11 cellular contexts compared by ENCODE assay signal in genomic region chr1:54180666-54181360, GRCh38. TPM values are rescaled to one million over a fixed set of nuclear protein-coding genes. Genes with fewer than 3 reads are reported as not detected.
A peak's percentile ranks its signal among the peaks of the same experiment; 100 is the strongest.
DNase-seq lines count a peak whose midpoint lies in the region; TF ChIP-seq lines count a peak whose summit lies in the region.
"Had no signal": no experiment of that assay in that cellular context is flagged by ENCODE, and none has a peak within 500 bp of the region (broad histone marks: within the 10 kb centered on the region; RNA-seq: fewer than 3 reads in every experiment).

No MANE protein-coding gene starts in this region.

- WGBS in endodermal cell (ENCODE audit: insufficient coverage in 1 of 2, insufficient read length in 1 of 2), 2 experiments = 66 to 89% methylated on average over 2 to 4 of the region's 5 CpGs

- peaks cover 1% of the 10 kb centered on the region for H3K4me1 Mint-ChIP-seq in T-helper 2 cell treated with Interferon-gamma antibody and Interleukin-4, amounts not matched to agents 5 μg/mL and 100 μg/mL, for 36 hours (ENCODE audit: low read depth)
- peaks cover 5% of the 10 kb centered on the region for H3K4me1 Mint-ChIP-seq in endodermal cell

- peaks cover 2% of the 10 kb centered on the region for H3K4me1 ChIP-seq in endodermal cell (ENCODE audit: control insufficient read depth, insufficient read depth, low read length)

- no peak for TF ChIP-seq CTCF in endodermal cell (conservative IDR thresholded peaks at IDR 0.05)

- H3K27me3 Mint-ChIP-seq in T-helper 2 cell treated with Interferon-gamma antibody and Interleukin-4, amounts not matched to agents 5 μg/mL and 100 μg/mL, for 36 hours (ENCODE audit: low read depth) = no peaks in the 10 kb centered on the region
- H3K27me3 Mint-ChIP-seq in endodermal cell (ENCODE audit: insufficient read depth) = no peaks in the 10 kb centered on the region

- H3K27ac Mint-ChIP-seq in T-helper 2 cell treated with Interferon-gamma antibody and Interleukin-4, amounts not matched to agents 5 μg/mL and 100 μg/mL, for 36 hours = peak overlapping the region; percentile 26
- H3K27ac Mint-ChIP-seq in endodermal cell = no peak overlapping the region

- H3K27ac ChIP-seq in endodermal cell (ENCODE audit: low read depth, low read length) = peak overlapping the region; percentile 67
- H3K27ac ChIP-seq: GM23248, RWPE1 had no signal

- H3K9me3 ChIP-seq in endodermal cell (ENCODE audit: control insufficient read depth, low read length) = no peaks in the 10 kb centered on the region

- no peak overlapping the region for H3K4me3 ChIP-seq in endodermal cell (ENCODE audit: low read length)
- H3K4me3 ChIP-seq: GM23248 had no signal

- H3K9ac ChIP-seq in endodermal cell (ENCODE audit: extremely low read depth, low read length, poor library complexity, severe bottlenecking) = no peak overlapping the region
- H3K9ac ChIP-seq: GM23248 had no signal

- no peaks in the 10 kb centered on the region for H3K36me3 ChIP-seq in endodermal cell (ENCODE audit: control insufficient read depth, insufficient read depth, low read length)

- no peak overlapping the region for H3K4me3 Mint-ChIP-seq in T-helper 2 cell treated with Interferon-gamma antibody and Interleukin-4, amounts not matched to agents 5 μg/mL and 100 μg/mL, for 36 hours
- no peak overlapping the region for H3K4me3 Mint-ChIP-seq in endodermal cell

- no peak for DNase-seq in T-helper 2 cell treated with Interferon-gamma antibody and Interleukin-4, amounts not matched to agents 5 μg/mL and 100 μg/mL, for 36 hours (ENCODE audit: low spot score)
- DNase-seq in T-helper 2 cell (no peak), NCI-H82 (lab: John Stamatoyannopoulos, UW) (peak; percentile 98), endodermal cell (no peak), NCI-H1105 (lab: John Stamatoyannopoulos, UW) (no peak), kidney tubule cell (ENCODE audit: low spot score) (no peak)
- no peak for DNase-seq in activated T-cell treated with anti-CD3 and anti-CD28 coated beads, Interleukin-2, amount 50 U/mL, for 1 hour
- DNase-seq: DMS153 had no signal

- peaks cover 5% of the 10 kb centered on the region for H3K36me3 Mint-ChIP-seq in T-helper 2 cell treated with Interferon-gamma antibody and Interleukin-4, amounts not matched to agents 5 μg/mL and 100 μg/mL, for 36 hours (ENCODE audit: low read depth)
- H3K36me3 Mint-ChIP-seq in endodermal cell (ENCODE audit: low read depth) = peaks cover 7% of the 10 kb centered on the region

- no peaks in the 10 kb centered on the region for H3K27me3 ChIP-seq in endodermal cell (ENCODE audit: control insufficient read depth, insufficient read depth, low read length, poor library complexity, severe bottlenecking)

- no peaks in the 10 kb centered on the region for H3K9me3 Mint-ChIP-seq in T-helper 2 cell treated with Interferon-gamma antibody and Interleukin-4, amounts not matched to agents 5 μg/mL and 100 μg/mL, for 36 hours
- H3K9me3 Mint-ChIP-seq in endodermal cell = peaks cover under 1% of the 10 kb centered on the region

RNA-seq across cellular contexts. Expression of gene CYB5RL, which starts 19.0 kb away (rescaled TPM):
- total RNA-seq in endodermal cell = 10 to 100 TPM in 1 of 2 donors, 1 to 10 TPM in 1; 8.2 to 11.0 TPM
- polyA plus RNA-seq in endodermal cell (2013, experiment 1 of 2) = 13.3 TPM
- 12.0 TPM for polyA plus RNA-seq in endodermal cell (2013, experiment 2 of 2)

RNA-seq across cellular contexts. Expression of gene MRPL37, which starts 19.2 kb away (rescaled TPM):
- total RNA-seq in endodermal cell = 10 to 100 TPM; 84.5 to 95.8 TPM
- polyA plus RNA-seq in endodermal cell (2013, experiment 1 of 2) = 87.1 TPM
- 77.1 TPM for polyA plus RNA-seq in endodermal cell (2013, experiment 2 of 2)

RNA-seq across cellular contexts. Expression of gene CDCP2, which starts 28.0 kb away (rescaled TPM):
- total RNA-seq in endodermal cell = not detected
- not detected for polyA plus RNA-seq in endodermal cell (2013, experiment 1 of 2)
- polyA plus RNA-seq in endodermal cell (2013, experiment 2 of 2) = not detected
- total RNA-seq: A673, GM23248 had no signal
- polyA plus RNA-seq: GM23248 had no signal
